Comparison of ENCODE assay signal across 8 cellular contexts in the genomic region with DNA sequence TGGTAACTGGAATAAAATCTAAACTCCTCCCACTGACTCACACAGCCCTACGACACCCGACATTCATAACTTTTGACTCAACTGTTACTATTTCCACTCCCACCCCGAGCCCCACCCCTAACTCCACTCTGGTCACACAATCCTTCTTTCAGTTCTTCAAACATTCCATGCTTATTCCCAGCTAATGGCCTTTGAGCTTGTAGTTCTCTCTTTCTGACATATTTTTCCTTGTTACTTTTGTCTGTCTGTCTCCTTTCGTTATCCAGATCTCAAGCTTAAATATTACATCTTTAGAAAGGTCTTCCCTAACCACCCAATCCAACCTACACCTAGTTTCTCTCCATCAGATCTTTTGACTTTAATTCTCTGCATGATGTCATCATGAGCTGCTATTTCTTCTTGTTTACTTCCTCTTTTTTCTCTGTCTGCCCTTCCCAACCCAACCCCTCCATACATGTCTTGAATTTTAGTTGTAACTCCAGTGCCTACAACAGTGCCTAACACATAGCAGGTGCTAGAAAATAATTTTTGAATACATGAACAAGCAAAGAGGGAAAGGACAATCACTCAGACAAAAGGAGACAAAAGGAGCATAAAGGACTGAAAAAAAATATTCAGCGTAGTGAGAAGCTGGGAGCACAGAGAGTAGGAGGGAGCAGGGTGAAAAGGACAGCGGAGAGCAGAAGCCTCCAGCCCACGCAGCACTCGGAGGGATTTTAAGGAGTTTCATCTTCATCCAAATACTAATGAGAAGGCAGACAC.
DNase-seq lines count a peak whose midpoint lies in the region; ATAC-seq and TF ChIP-seq lines count a peak whose summit lies in the region.

No MANE protein-coding gene starts in this region.

- DNase-seq in Caki2 (ENCODE audit: low read depth): peak; percentile 71
- DNase-seq in head of caudate nucleus: peak in 30 of 42 donors; percentile 9 to 71 (median 34)
- DNase-seq in stromal cell of bone marrow (ENCODE audit: low read depth): peak; percentile 85
- no peak for DNase-seq in inferior parietal cortex (ENCODE audit: extremely low spot score)
- no peak for DNase-seq in activated CD4-positive, alpha-beta T cell treated with anti-CD3 and anti-CD28 coated beads, Interleukin-2, amount 50 U/mL, for 4 hours
- DNase-seq in substantia nigra (lab: John Stamatoyannopoulos, UW): no peak

- in situ Hi-C loops in Caki2 (cut with HindIII; ENCODE audit: low pct_unique_long_range_greater_than_20kb, low sequenced_read_pairs): no loop called here

- intact Hi-C loops in head of caudate nucleus (cut with DNase I): no loop called here

- ATAC-seq in HG02852 (IDR thresholded peaks at IDR 0.05; ENCODE audit: unreplicated experiment) (peak; percentile 10), SK-N-SH treated with all-trans-retinoic acid at 6 μM for 48 hours (peak; percentile 78)

- no peak overlapping the region for H3K27ac ChIP-seq in substantia nigra (ENCODE audit: low read depth, low read length, poor library complexity, severe bottlenecking)

TF ChIP-seq in SK-N-SH treated with all-trans-retinoic acid at 6 μM for 48 hours, 23 proteins besides CTCF, POLR2A, EP300 and RAD21:
- TF ChIP-seq, protein P1, sequence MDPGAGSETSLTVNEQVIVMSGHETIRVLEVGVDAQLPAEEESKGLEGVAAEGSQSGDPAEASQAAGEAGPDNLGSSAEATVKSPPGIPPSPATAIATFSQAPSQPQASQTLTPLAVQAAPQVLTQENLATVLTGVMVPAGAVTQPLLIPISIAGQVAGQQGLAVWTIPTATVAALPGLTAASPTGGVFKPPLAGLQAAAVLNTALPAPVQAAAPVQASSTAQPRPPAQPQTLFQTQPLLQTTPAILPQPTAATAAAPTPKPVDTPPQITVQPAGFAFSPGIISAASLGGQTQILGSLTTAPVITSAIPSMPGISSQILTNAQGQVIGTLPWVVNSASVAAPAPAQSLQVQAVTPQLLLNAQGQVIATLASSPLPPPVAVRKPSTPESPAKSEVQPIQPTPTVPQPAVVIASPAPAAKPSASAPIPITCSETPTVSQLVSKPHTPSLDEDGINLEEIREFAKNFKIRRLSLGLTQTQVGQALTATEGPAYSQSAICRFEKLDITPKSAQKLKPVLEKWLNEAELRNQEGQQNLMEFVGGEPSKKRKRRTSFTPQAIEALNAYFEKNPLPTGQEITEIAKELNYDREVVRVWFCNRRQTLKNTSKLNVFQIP (CRISPR knock-in tag; IDR thresholded peaks at IDR 0.05; ENCODE audit: borderline replicate concordance, low read depth): no peak
- TF ChIP-seq, protein P2, sequence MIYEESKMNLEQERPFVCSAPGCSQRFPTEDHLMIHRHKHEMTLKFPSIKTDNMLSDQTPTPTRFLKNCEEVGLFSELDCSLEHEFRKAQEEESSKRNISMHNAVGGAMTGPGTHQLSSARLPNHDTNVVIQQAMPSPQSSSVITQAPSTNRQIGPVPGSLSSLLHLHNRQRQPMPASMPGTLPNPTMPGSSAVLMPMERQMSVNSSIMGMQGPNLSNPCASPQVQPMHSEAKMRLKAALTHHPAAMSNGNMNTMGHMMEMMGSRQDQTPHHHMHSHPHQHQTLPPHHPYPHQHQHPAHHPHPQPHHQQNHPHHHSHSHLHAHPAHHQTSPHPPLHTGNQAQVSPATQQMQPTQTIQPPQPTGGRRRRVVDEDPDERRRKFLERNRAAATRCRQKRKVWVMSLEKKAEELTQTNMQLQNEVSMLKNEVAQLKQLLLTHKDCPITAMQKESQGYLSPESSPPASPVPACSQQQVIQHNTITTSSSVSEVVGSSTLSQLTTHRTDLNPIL (CRISPR knock-in tag; IDR thresholded peaks at IDR 0.05; ENCODE audit: low read depth): no peak
- no peak for TF ChIP-seq RARB (CRISPR knock-in tag; IDR thresholded peaks at IDR 0.05)
- TF ChIP-seq ARNTL (CRISPR knock-in tag; IDR thresholded peaks at IDR 0.05; ENCODE audit: borderline replicate concordance, low read depth): no peak
- TF ChIP-seq ZNF70 (CRISPR knock-in tag; IDR thresholded peaks at IDR 0.05): no peak
- TF ChIP-seq, protein P3, sequence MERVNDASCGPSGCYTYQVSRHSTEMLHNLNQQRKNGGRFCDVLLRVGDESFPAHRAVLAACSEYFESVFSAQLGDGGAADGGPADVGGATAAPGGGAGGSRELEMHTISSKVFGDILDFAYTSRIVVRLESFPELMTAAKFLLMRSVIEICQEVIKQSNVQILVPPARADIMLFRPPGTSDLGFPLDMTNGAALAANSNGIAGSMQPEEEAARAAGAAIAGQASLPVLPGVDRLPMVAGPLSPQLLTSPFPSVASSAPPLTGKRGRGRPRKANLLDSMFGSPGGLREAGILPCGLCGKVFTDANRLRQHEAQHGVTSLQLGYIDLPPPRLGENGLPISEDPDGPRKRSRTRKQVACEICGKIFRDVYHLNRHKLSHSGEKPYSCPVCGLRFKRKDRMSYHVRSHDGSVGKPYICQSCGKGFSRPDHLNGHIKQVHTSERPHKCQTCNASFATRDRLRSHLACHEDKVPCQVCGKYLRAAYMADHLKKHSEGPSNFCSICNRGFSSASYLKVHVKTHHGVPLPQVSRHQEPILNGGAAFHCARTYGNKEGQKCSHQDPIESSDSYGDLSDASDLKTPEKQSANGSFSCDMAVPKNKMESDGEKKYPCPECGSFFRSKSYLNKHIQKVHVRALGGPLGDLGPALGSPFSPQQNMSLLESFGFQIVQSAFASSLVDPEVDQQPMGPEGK (CRISPR knock-in tag; IDR thresholded peaks at IDR 0.05; ENCODE audit: borderline replicate concordance): no peak
- no peak for TF ChIP-seq ZFP3 (CRISPR knock-in tag; IDR thresholded peaks at IDR 0.05)
- TF ChIP-seq, protein P4, sequence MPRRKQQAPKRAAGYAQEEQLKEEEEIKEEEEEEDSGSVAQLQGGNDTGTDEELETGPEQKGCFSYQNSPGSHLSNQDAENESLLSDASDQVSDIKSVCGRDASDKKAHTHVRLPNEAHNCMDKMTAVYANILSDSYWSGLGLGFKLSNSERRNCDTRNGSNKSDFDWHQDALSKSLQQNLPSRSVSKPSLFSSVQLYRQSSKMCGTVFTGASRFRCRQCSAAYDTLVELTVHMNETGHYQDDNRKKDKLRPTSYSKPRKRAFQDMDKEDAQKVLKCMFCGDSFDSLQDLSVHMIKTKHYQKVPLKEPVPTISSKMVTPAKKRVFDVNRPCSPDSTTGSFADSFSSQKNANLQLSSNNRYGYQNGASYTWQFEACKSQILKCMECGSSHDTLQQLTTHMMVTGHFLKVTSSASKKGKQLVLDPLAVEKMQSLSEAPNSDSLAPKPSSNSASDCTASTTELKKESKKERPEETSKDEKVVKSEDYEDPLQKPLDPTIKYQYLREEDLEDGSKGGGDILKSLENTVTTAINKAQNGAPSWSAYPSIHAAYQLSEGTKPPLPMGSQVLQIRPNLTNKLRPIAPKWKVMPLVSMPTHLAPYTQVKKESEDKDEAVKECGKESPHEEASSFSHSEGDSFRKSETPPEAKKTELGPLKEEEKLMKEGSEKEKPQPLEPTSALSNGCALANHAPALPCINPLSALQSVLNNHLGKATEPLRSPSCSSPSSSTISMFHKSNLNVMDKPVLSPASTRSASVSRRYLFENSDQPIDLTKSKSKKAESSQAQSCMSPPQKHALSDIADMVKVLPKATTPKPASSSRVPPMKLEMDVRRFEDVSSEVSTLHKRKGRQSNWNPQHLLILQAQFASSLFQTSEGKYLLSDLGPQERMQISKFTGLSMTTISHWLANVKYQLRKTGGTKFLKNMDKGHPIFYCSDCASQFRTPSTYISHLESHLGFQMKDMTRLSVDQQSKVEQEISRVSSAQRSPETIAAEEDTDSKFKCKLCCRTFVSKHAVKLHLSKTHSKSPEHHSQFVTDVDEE (CRISPR knock-in tag; IDR thresholded peaks at IDR 0.05): no peak
- TF ChIP-seq ZNF565 (CRISPR knock-in tag; conservative IDR thresholded peaks at IDR 0.05; ENCODE audit: low read depth): no peak
- no peak for TF ChIP-seq BACH2 (CRISPR knock-in tag; IDR thresholded peaks at IDR 0.05; ENCODE audit: borderline replicate concordance)
- TF ChIP-seq TOX (CRISPR knock-in tag; IDR thresholded peaks at IDR 0.05; ENCODE audit: borderline replicate concordance): no peak
- no peak for TF ChIP-seq ZC3H10 (CRISPR knock-in tag; IDR thresholded peaks at IDR 0.05)
- TF ChIP-seq ZFP30 (CRISPR knock-in tag; IDR thresholded peaks at IDR 0.05): no peak
TF ChIP-seq in SK-N-SH treated with all-trans-retinoic acid at 6 μM for 48 hours: peak in this region for 0.

Comparison
In these comparisons a context has a peak if more than half of its experiments do, and no peak if none do; other contexts are left out.
1. DNase-seq: peak in Caki2 (single experiment), head of caudate nucleus (30 of 42) and stromal cell of bone marrow (single experiment); none in inferior parietal cortex (single experiment), activated CD4-positive, alpha-beta T cell treated with anti-CD3 and anti-CD28 coated beads, Interleukin-2, amount 50 U/mL, for 4 hours (0 of 2) and substantia nigra (0 of 49).